Comparison of ENCODE assay signal across 8 cellular contexts in genomic region chr11:72740562-72741428, GRCh38. TPM values are rescaled to one million over a fixed set of nuclear protein-coding genes. Genes with fewer than 3 reads are reported as not detected.
A peak's percentile ranks its signal among the peaks of the same experiment; 100 is the strongest.
DNase-seq lines count a peak whose midpoint lies in the region; ATAC-seq and TF ChIP-seq lines count a peak whose summit lies in the region.
"Had no signal": no experiment of that assay in that cellular context is flagged by ENCODE, and none has a peak within 500 bp of the region (broad histone marks: within the 10 kb centered on the region; RNA-seq: fewer than 3 reads in every experiment).

No MANE protein-coding gene starts in this region.

- H3K36me3 Mint-ChIP-seq in GM23338 (ENCODE audit: low read depth) (no peaks in the 10 kb centered on the region; the same call in 1 of the 3 replicates), progenitor cell of endocrine pancreas (ENCODE audit: insufficient read depth) (peaks cover 8% of the 10 kb centered on the region)

- WGBS in esophagus squamous epithelium, 2 donors = 63 to 71% methylated on average over 6 to 9 of the region's 10 CpGs

- DNase-seq in GM23338 (ENCODE audit: low spot score) (peak; percentile 45), Peyer's patch (no peak), esophagus squamous epithelium (lab: John Stamatoyannopoulos, UW) (no peak), progenitor cell of endocrine pancreas (ENCODE audit: low spot score, unreplicated experiment) (no peak), Ammon's horn (ENCODE audit: low spot score) (no peak)

- H3K4me1 ChIP-seq in GM23338 (ENCODE audit: insufficient read depth) = peaks cover 40% of the 10 kb centered on the region
- peaks cover 0 to 60% (median 54%) of the 10 kb centered on the region in 4 donors for H3K4me1 ChIP-seq in Peyer's patch
- peaks cover 37 to 89% (median 58%) of the 10 kb centered on the region in 3 donors for H3K4me1 ChIP-seq in esophagus squamous epithelium
- H3K4me1 ChIP-seq: parathyroid adenoma had no signal

- H3K36me3 ChIP-seq in GM23338 (ENCODE audit: insufficient read depth) = no peaks in the 10 kb centered on the region
- H3K36me3 ChIP-seq in Peyer's patch = no peaks in the 10 kb centered on the region
- no peaks in the 10 kb centered on the region for H3K36me3 ChIP-seq in esophagus squamous epithelium

- H3K9me3 ChIP-seq in Peyer's patch = no peaks in the 10 kb centered on the region
- H3K9me3 ChIP-seq in esophagus squamous epithelium = no peaks in the 10 kb centered on the region

- H3K27ac ChIP-seq in GM23338 (ENCODE audit: low read depth) (peak overlapping the region; percentile 92), Peyer's patch (peak overlapping the region; percentile 30 to 82 (median 55)), esophagus squamous epithelium (peak overlapping the region; percentile 11 to 48 (median 44))
- H3K27ac ChIP-seq: parathyroid adenoma had no signal

- peak overlapping the region; percentile 66 for H3K4me2 ChIP-seq in GM23338

- H3K4me3 Mint-ChIP-seq in GM23338 (peak overlapping the region; percentile 35; the same call in 2 of the 3 replicates), progenitor cell of endocrine pancreas (ENCODE audit: low read depth) (no peak overlapping the region)

- ATAC-seq in GM23338 (peak; percentile 23), HG03139 (IDR thresholded peaks at IDR 0.05; ENCODE audit: unreplicated experiment) (no peak), HG02885 (IDR thresholded peaks at IDR 0.05; ENCODE audit: poor library complexity, unreplicated experiment) (no peak)

- TF ChIP-seq CTCF in GM23338 (conservative IDR thresholded peaks at IDR 0.05; ENCODE audit: low read depth in 2 of 2) (no peak), Peyer's patch (IDR thresholded peaks at IDR 0.05) (no peak), esophagus squamous epithelium (IDR thresholded peaks at IDR 0.05) (no peak), progenitor cell of endocrine pancreas (IDR thresholded peaks at IDR 0.05; ENCODE audit: unreplicated experiment) (no peak)

- H4K20me1 ChIP-seq in GM23338 (replicated peaks; ENCODE audit: insufficient read depth) = peaks cover 12% of the 10 kb centered on the region

- TF ChIP-seq POLR2A in Peyer's patch (IDR thresholded peaks at IDR 0.05) = no peak
- TF ChIP-seq POLR2A in esophagus squamous epithelium (IDR thresholded peaks at IDR 0.05) = no peak

- H3K4me1 Mint-ChIP-seq in GM23338 (peaks cover 62% of the 10 kb centered on the region), progenitor cell of endocrine pancreas (ENCODE audit: low read depth) (peaks cover 27% of the 10 kb centered on the region)

- H3K4me3 ChIP-seq in GM23338 = peak overlapping the region; percentile 17; the same call in 1 of the 2 replicates
- no peak overlapping the region for H3K4me3 ChIP-seq in Peyer's patch
- no peak overlapping the region for H3K4me3 ChIP-seq in esophagus squamous epithelium

- H2AFZ ChIP-seq in GM23338 = no peak overlapping the region
- H2AFZ ChIP-seq: parathyroid adenoma had no signal

- H3K27me3 Mint-ChIP-seq in GM23338 (ENCODE audit: insufficient read depth, low read depth, poor library complexity) (peaks cover 8% of the 10 kb centered on the region), progenitor cell of endocrine pancreas (no peaks in the 10 kb centered on the region)

- peak overlapping the region; percentile 96 for H3K27ac Mint-ChIP-seq in GM23338
- peak overlapping the region; percentile 90 for H3K27ac Mint-ChIP-seq in progenitor cell of endocrine pancreas

- peaks cover 77% of the 10 kb centered on the region for H3K79me2 ChIP-seq in GM23338 (replicated peaks; ENCODE audit: insufficient read depth)
- H3K79me2 ChIP-seq: parathyroid adenoma had no signal

- H3K9me2 ChIP-seq in GM23338 (ENCODE audit: insufficient read depth) = no peaks in the 10 kb centered on the region

- no peaks in the 10 kb centered on the region for H3K27me3 ChIP-seq in GM23338 (ENCODE audit: insufficient read depth)
- H3K27me3 ChIP-seq in Peyer's patch = no peaks in the 10 kb centered on the region
- no peaks in the 10 kb centered on the region for H3K27me3 ChIP-seq in esophagus squamous epithelium

- H3F3A ChIP-seq in GM23338 (replicated peaks; ENCODE audit: low read depth) = no peaks in the 10 kb centered on the region

- intact Hi-C loops in esophagus squamous epithelium (cut with DNase I) = no loop called here

- H3K9me3 Mint-ChIP-seq in GM23338 (no peaks in the 10 kb centered on the region), progenitor cell of endocrine pancreas (ENCODE audit: low read depth) (no peaks in the 10 kb centered on the region)

TF ChIP-seq in GM23338, 12 proteins besides CTCF, POLR2A, EP300 and RAD21 (continues in another document):
- no peak for TF ChIP-seq ZNF462 (CRISPR knock-in tag; IDR thresholded peaks at IDR 0.05)
- TF ChIP-seq CREB1 (CRISPR knock-in tag; IDR thresholded peaks at IDR 0.05; ENCODE audit: low read depth) = no peak
- TF ChIP-seq ZNF114 (CRISPR knock-in tag; IDR thresholded peaks at IDR 0.05) = no peak
- TF ChIP-seq POLR2AphosphoS5 (IDR thresholded peaks at IDR 0.05; ENCODE audit: low read depth) = no peak
- no peak for TF ChIP-seq EZH2phosphoT487 (IDR thresholded peaks at IDR 0.05; ENCODE audit: unreplicated experiment)

RNA-seq across cellular contexts. Expression of gene ARAP1, which starts 11.4 kb away (rescaled TPM):
- 110 and 116 TPM in 2 replicates for total RNA-seq in GM23338 (2014; rRNA removed; shearing (Covaris generic))
- polyA plus RNA-seq in GM23338 (2016; fragmentation: Nextera tagmentation; extraction: Ambion mirVana) = 21.4 and 24.5 TPM in 2 replicates
- total RNA-seq in Peyer's patch (100 to 1,000 TPM; 122 to 285 (median 145) TPM), esophagus squamous epithelium (100 to 1,000 TPM in 1 of 4 donors, 10 to 100 TPM in 3; 37.8 to 114 (median 70.6) TPM), progenitor cell of endocrine pancreas (83.4 and 86.7 TPM in 2 replicates)

RNA-seq across cellular contexts. Expression of gene STARD10, which starts 53.1 kb away (rescaled TPM):
- 14.4 and 20.5 TPM in 2 replicates for total RNA-seq in GM23338 (2014; rRNA removed; shearing (Covaris generic))
- polyA plus RNA-seq in GM23338 (2016; fragmentation: Nextera tagmentation; extraction: Ambion mirVana) = 16.6 and 20.7 TPM in 2 replicates
- total RNA-seq in Peyer's patch (100 to 1,000 TPM; 118 to 187 (median 168) TPM), esophagus squamous epithelium (10 to 100 TPM; 42.2 to 83.1 (median 49.4) TPM), progenitor cell of endocrine pancreas (212 and 220 TPM in 2 replicates)
